Comparison of ENCODE assay signal across 1 cellular context in genomic region chr5:119411935-119412623, GRCh38.
TF ChIP-seq lines count a peak whose summit lies in the region.

No MANE protein-coding gene starts in this region.

TF ChIP-seq in IMR-90, 13 proteins besides CTCF, POLR2A, EP300 and RAD21:
- TF ChIP-seq NFE2L2 (IDR thresholded peaks at IDR 0.05; ENCODE audit: low read depth, low read length) = no peak
- TF ChIP-seq BHLHE40 (IDR thresholded peaks at IDR 0.05; ENCODE audit: low read depth, low read length) = no peak
- TF ChIP-seq SMC3 (IDR thresholded peaks at IDR 0.05; ENCODE audit: low read depth, low read length) = peak; percentile 87
